ENCODE assay signal across 9 cellular contexts in genomic region chr21:29232601-29233541, GRCh38.
A peak's percentile ranks its signal among the peaks of the same experiment; 100 is the strongest.
DNase-seq lines count a peak whose midpoint lies in the region; ATAC-seq and TF ChIP-seq lines count a peak whose summit lies in the region.
"Had no signal": no experiment of that assay in that cellular context is flagged by ENCODE, and none has a peak within 500 bp of the region (broad histone marks: within the 10 kb centered on the region; RNA-seq: fewer than 3 reads in every experiment).

No MANE protein-coding gene starts in this region.

- H3K36me3 ChIP-seq in mammary epithelial cell (ENCODE audit: insufficient read depth, low read length) (no peaks in the 10 kb centered on the region), sigmoid colon (no peaks in the 10 kb centered on the region)

- no peaks in the 10 kb centered on the region for H3K9me3 Mint-ChIP-seq in WTC11

- H3K4me2 ChIP-seq in mammary epithelial cell (ENCODE audit: insufficient read depth, low read depth, low read length), result no peak overlapping the region

- H3K27ac ChIP-seq in mammary epithelial cell (ENCODE audit: insufficient read depth, low read depth, low read length) (no peak overlapping the region), sigmoid colon (no peak overlapping the region)
- H3K27ac ChIP-seq: psoas muscle had no signal

- H3K79me2 ChIP-seq in mammary epithelial cell (ENCODE audit: insufficient read depth, low read length), result no peaks in the 10 kb centered on the region

- intact Hi-C loops in mammary epithelial cell (cut with micrococcal nuclease) (no loop called here), sigmoid colon (cut with DNase I) (loop anchor here (10.0 kb wide), 1 partner anchor 48 kb away; no protein-coding TSS in a partner anchor)

- TSS peak; percentile 98 for BruUV-seq in mammary epithelial cell (replicated peaks; lab: Mats Ljungman, UMichigan)

- H3K9me3 ChIP-seq in mammary epithelial cell (replicated peaks; ENCODE audit: insufficient read depth, low read length) (no peaks in the 10 kb centered on the region), sigmoid colon (no peaks in the 10 kb centered on the region)
- H3K9me3 ChIP-seq: psoas muscle had no signal

- H3K9ac ChIP-seq in mammary epithelial cell (ENCODE audit: insufficient read depth, low read length), result no peak overlapping the region

- CTCF ChIA-PET in mammary epithelial cell (lab: Charles Lee; ENCODE audit: low non-redundant PET) (no interaction called here), WTC11 (lab: Charles Lee) (interaction anchor here (1.1 to 1.4 kb wide), 2 partner anchors 77 to 143 kb away, joined by 3 read pairs; no protein-coding TSS in a partner anchor)

- TF ChIP-seq POLR2A in sigmoid colon (IDR thresholded peaks at IDR 0.05), result no peak

- DNase-seq in 8988T, result peak; percentile 14
- peak; percentile 64 for DNase-seq in KBM-7
- DNase-seq in mammary epithelial cell, result peak; percentile 41
- DNase-seq in WTC11 (ENCODE audit: low spot score), result no peak
- DNase-seq in sigmoid colon, result no peak
- DNase-seq in effector CD4-positive, alpha-beta T cell, result no peak
- DNase-seq: psoas muscle had no signal

- TF ChIP-seq EP300 in sigmoid colon (IDR thresholded peaks at IDR 0.05), result no peak

- no peaks in the 10 kb centered on the region for H4K20me1 ChIP-seq in mammary epithelial cell (ENCODE audit: insufficient read depth, low read length)

- dilution Hi-C loops in mammary epithelial cell (cut with HindIII; ENCODE audit: low sequenced_read_pairs), result no loop called here

- H3K4me1 ChIP-seq in mammary epithelial cell (ENCODE audit: insufficient read depth, low read length), result peaks cover 19% of the 10 kb centered on the region
- H3K4me1 ChIP-seq in sigmoid colon, result peaks cover 0 to 20% (median 16%) of the 10 kb centered on the region in 4 donors

- H3K27me3 Mint-ChIP-seq in WTC11 (ENCODE audit: low read depth), result no peaks in the 10 kb centered on the region

- no peak overlapping the region for H3K4me3 Mint-ChIP-seq in WTC11

- in situ Hi-C loops in KBM-7 (cut with MboI; ENCODE audit: low pct_unique_long_range_greater_than_20kb, low sequenced_read_pairs), result no loop called here
- in situ Hi-C loops in mammary epithelial cell (cut with MboI; ENCODE audit: low sequenced_read_pairs in 2 of 2), result no loop called here

- H2AFZ ChIP-seq in mammary epithelial cell (ENCODE audit: low read depth, low read length), result no peak overlapping the region

- WGBS in mammary epithelial cell (ENCODE audit: low coverage, missing lambda C conversion rate), result 74% methylated on average over 10 of the region's 10 CpGs
- 64 to 76% methylated on average over 10 of the region's 10 CpGs for WGBS in sigmoid colon, 2 donors

- peaks cover 12% of the 10 kb centered on the region; the same call in 1 of the 2 replicates for H3K4me1 Mint-ChIP-seq in WTC11

- no peaks in the 10 kb centered on the region for H3K36me3 Mint-ChIP-seq in WTC11

- H3K27ac Mint-ChIP-seq in WTC11, result no peak overlapping the region

- TF ChIP-seq CTCF in mammary epithelial cell (conservative IDR thresholded peaks at IDR 0.05 in 1 of 2, IDR thresholded peaks at IDR 0.05 in 1 of 2; ENCODE audit: extremely low read depth in 1 of 2, insufficient read depth in 1 of 2, low read depth in 1 of 2, low read length in 2 of 2) (no peak), WTC11 (IDR thresholded peaks at IDR 0.05) (no peak), sigmoid colon (IDR thresholded peaks at IDR 0.05) (no peak)

- ATAC-seq in GM18517 (IDR thresholded peaks at IDR 0.05; ENCODE audit: unreplicated experiment) (peak; percentile 17), WTC11 (no peak), GM18519 (IDR thresholded peaks at IDR 0.05; ENCODE audit: low FRiP score, unreplicated experiment) (no peak)

- H3K27me3 ChIP-seq in mammary epithelial cell (ENCODE audit: insufficient read depth, low read length) (no peaks in the 10 kb centered on the region), sigmoid colon (no peaks in the 10 kb centered on the region)

- H3K4me3 ChIP-seq in mammary epithelial cell (replicated peaks in 1 of 3; ENCODE audit: insufficient read depth in 1 of 3, low read depth in 2 of 3, low read length in 3 of 3), result no peak overlapping the region
- H3K4me3 ChIP-seq in sigmoid colon, result no peak overlapping the region
- H3K4me3 ChIP-seq: psoas muscle had no signal

- POLR2A ChIA-PET in WTC11 (lab: Charles Lee), result no interaction called here

TF ChIP-seq in WTC11, 78 proteins besides CTCF, POLR2A, EP300 and RAD21:
- TF ChIP-seq MXD4 (CRISPR knock-in tag; IDR thresholded peaks at IDR 0.05; ENCODE audit: borderline replicate concordance), result no peak
- TF ChIP-seq PRDM15 (CRISPR knock-in tag; IDR thresholded peaks at IDR 0.05), result no peak
- no peak for TF ChIP-seq SOX15 (CRISPR knock-in tag; IDR thresholded peaks at IDR 0.05)
- TF ChIP-seq STAT6 (CRISPR knock-in tag; conservative IDR thresholded peaks at IDR 0.05; ENCODE audit: low read depth), result no peak
- TF ChIP-seq ZNF396 (CRISPR knock-in tag; IDR thresholded peaks at IDR 0.05; ENCODE audit: borderline replicate concordance), result no peak
- no peak for TF ChIP-seq CREB1 (CRISPR knock-in tag; IDR thresholded peaks at IDR 0.05)
- TF ChIP-seq, protein P1, sequence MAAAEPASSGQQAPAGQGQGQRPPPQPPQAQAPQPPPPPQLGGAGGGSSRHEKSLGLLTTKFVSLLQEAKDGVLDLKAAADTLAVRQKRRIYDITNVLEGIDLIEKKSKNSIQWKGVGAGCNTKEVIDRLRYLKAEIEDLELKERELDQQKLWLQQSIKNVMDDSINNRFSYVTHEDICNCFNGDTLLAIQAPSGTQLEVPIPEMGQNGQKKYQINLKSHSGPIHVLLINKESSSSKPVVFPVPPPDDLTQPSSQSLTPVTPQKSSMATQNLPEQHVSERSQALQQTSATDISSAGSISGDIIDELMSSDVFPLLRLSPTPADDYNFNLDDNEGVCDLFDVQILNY (CRISPR knock-in tag; IDR thresholded peaks at IDR 0.05), result no peak
- TF ChIP-seq ZNF121 (CRISPR knock-in tag; IDR thresholded peaks at IDR 0.05), result no peak

Comparison
In these comparisons a context has a peak if more than half of its experiments do, and no peak if none do; other contexts are left out.
1. DNase-seq: peak in 8988T (single experiment), KBM-7 (single experiment) and mammary epithelial cell (single experiment); none in WTC11 (single experiment), sigmoid colon (single experiment) and effector CD4-positive, alpha-beta T cell (single experiment).